24 cellular contexts compared by ENCODE assay signal in the genomic region with DNA sequence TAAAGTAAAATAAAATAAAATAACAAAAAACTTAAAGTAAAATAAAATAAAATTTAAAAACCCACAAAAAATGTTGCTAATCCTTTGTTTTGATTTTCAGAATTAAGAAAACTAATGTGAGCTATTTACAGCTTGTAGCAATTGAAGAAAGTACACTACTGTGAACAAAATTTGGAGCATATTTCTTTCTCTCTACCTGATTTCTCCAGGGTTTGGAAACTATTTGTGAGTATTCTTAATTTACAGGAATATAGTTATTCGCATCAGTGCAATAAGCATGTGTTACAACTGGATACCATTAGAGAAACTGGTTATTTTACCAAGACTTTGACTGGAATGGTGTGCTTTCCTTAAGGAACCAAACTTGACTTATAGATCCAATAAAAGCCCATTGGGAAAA.
"Had no signal": no experiment of that assay in that cellular context is flagged by ENCODE, and none has a peak within 500 bp of the region (broad histone marks: within the 10 kb centered on the region; RNA-seq: fewer than 3 reads in every experiment).

No MANE protein-coding gene starts in this region.

- H3K9me2 ChIP-seq: SK-N-SH had no signal

- FAIRE-seq: HepG2 had no signal

- ATAC-seq: HepG2, Panc1, PC-3 had no signal

- DNase-seq: IMR-90, Kasumi-1, MM.1S, NCI-H1048, NCI-H1105, NCI-H1436 treated with DMSO at 0.1 percent for 48 hours, NCI-H187, NCI-H2029, NCI-H2081 treated with DMSO at 0.1 percent for 48 hours, NCI-H2171, NCI-H226, NCI-H446, NCI-H510A, NCI-H524 treated with DMSO at 0.1 percent for 48 hours, NCI-H69, NCI-H774, PC-3, SHP77, SK-N-SH, SW 1271 had no signal

- H3K4me2 ChIP-seq: KMS-11, SK-N-SH had no signal

- H3K27ac ChIP-seq: KMS-11, RWPE1 had no signal

- H3K9ac ChIP-seq: KMS-11, SK-N-SH had no signal

- H3K9me3 ChIP-seq: SK-N-SH had no signal
